In the genomic region with DNA sequence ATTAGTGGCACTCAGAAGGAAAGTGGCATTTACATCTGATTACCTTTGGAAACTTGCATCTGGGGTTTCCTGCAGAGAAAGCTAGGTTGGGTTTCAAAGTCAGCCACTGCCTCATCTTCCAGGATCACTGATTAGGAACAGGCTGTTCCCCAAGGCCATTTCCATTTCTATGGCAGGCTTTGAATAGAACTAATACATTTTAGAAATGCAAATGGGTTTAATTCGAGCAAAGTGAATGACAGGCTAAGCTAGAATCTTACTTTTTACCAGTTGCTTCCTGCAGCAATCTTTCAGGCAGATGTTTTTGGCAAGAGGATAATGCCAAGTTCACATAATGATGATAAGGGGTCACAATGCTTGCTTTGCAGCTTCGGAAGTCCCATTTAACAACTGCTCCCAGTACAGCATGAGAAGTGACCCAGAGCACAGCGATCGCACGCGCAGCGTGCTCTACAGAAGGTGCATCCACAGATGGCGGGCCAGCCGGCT, we compare ENCODE assay signal across 1 cellular context.
TF ChIP-seq lines count a peak whose summit lies in the region.

No MANE protein-coding gene starts in this region.

TF ChIP-seq in H1, 55 proteins besides CTCF, POLR2A, EP300 and RAD21:
- TF ChIP-seq E2F6 (IDR thresholded peaks at IDR 0.05) (peak; percentile 59), KDM4A (IDR thresholded peaks at IDR 0.05; ENCODE audit: low read depth, low read length, severe bottlenecking) (no peak), SAP30 (IDR thresholded peaks at IDR 0.05; ENCODE audit: insufficient read depth, insufficient replicate concordance, low read length) (no peak), TBP (IDR thresholded peaks at IDR 0.05; ENCODE audit: low read depth, low read length) (no peak), TAF1 (IDR thresholded peaks at IDR 0.05; ENCODE audit: low read depth, low read length) (no peak), EZH2 (IDR thresholded peaks at IDR 0.05; ENCODE audit: low read depth, low read length, severe bottlenecking) (no peak), SIN3A (conservative IDR thresholded peaks at IDR 0.05 in 1 of 2, IDR thresholded peaks at IDR 0.05 in 1 of 2; ENCODE audit: low read depth in 1 of 2, low read length in 2 of 2) (no peak), SP2 (IDR thresholded peaks at IDR 0.05; ENCODE audit: low read length) (no peak), TEAD4 (IDR thresholded peaks at IDR 0.05; ENCODE audit: low read depth, low read length) (no peak), CBX5 (IDR thresholded peaks at IDR 0.05; ENCODE audit: low read depth, low read length) (no peak), NRF1 (IDR thresholded peaks at IDR 0.05; ENCODE audit: low read depth, low read length) (no peak), JUN (IDR thresholded peaks at IDR 0.05; ENCODE audit: low read depth, low read length) (no peak), FOSL1 (IDR thresholded peaks at IDR 0.05; ENCODE audit: insufficient read depth, low read depth, low read length) (no peak), POU5F1 (IDR thresholded peaks at IDR 0.05; ENCODE audit: low read depth, low read length) (0 out of 2 replicates have a peak, but pooled peaks have one; percentile 29), NANOG (IDR thresholded peaks at IDR 0.05; ENCODE audit: insufficient read depth, low read depth, low read length, poor library complexity, severe bottlenecking) (peak; percentile 11), SRF (IDR thresholded peaks at IDR 0.05; ENCODE audit: low read depth, low read length) (no peak), HDAC2 (IDR thresholded peaks at IDR 0.05; ENCODE audit: borderline replicate concordance in 1 of 2, low read depth in 2 of 2, low read length in 2 of 2) (peak in 1 of 2 experiments; percentile 84; a peak in 1 of 4 replicates), POLR2AphosphoS5 (IDR thresholded peaks at IDR 0.05; ENCODE audit: low read depth, low read length) (no peak), ASH2L (IDR thresholded peaks at IDR 0.05; ENCODE audit: low read length) (peak; percentile 39), TAF7 (optimal IDR thresholded peaks at IDR 0.05; ENCODE audit: borderline replicate concordance, low read depth, low read length) (no peak), EGR1 (IDR thresholded peaks at IDR 0.05; ENCODE audit: borderline replicate concordance, low read depth, low read length) (no peak), SIRT6 (IDR thresholded peaks at IDR 0.05; ENCODE audit: low read length) (no peak), RBBP5 (IDR thresholded peaks at IDR 0.05; ENCODE audit: borderline replicate concordance, low read depth, low read length) (no peak)
- TF ChIP-seq, protein P1, sequence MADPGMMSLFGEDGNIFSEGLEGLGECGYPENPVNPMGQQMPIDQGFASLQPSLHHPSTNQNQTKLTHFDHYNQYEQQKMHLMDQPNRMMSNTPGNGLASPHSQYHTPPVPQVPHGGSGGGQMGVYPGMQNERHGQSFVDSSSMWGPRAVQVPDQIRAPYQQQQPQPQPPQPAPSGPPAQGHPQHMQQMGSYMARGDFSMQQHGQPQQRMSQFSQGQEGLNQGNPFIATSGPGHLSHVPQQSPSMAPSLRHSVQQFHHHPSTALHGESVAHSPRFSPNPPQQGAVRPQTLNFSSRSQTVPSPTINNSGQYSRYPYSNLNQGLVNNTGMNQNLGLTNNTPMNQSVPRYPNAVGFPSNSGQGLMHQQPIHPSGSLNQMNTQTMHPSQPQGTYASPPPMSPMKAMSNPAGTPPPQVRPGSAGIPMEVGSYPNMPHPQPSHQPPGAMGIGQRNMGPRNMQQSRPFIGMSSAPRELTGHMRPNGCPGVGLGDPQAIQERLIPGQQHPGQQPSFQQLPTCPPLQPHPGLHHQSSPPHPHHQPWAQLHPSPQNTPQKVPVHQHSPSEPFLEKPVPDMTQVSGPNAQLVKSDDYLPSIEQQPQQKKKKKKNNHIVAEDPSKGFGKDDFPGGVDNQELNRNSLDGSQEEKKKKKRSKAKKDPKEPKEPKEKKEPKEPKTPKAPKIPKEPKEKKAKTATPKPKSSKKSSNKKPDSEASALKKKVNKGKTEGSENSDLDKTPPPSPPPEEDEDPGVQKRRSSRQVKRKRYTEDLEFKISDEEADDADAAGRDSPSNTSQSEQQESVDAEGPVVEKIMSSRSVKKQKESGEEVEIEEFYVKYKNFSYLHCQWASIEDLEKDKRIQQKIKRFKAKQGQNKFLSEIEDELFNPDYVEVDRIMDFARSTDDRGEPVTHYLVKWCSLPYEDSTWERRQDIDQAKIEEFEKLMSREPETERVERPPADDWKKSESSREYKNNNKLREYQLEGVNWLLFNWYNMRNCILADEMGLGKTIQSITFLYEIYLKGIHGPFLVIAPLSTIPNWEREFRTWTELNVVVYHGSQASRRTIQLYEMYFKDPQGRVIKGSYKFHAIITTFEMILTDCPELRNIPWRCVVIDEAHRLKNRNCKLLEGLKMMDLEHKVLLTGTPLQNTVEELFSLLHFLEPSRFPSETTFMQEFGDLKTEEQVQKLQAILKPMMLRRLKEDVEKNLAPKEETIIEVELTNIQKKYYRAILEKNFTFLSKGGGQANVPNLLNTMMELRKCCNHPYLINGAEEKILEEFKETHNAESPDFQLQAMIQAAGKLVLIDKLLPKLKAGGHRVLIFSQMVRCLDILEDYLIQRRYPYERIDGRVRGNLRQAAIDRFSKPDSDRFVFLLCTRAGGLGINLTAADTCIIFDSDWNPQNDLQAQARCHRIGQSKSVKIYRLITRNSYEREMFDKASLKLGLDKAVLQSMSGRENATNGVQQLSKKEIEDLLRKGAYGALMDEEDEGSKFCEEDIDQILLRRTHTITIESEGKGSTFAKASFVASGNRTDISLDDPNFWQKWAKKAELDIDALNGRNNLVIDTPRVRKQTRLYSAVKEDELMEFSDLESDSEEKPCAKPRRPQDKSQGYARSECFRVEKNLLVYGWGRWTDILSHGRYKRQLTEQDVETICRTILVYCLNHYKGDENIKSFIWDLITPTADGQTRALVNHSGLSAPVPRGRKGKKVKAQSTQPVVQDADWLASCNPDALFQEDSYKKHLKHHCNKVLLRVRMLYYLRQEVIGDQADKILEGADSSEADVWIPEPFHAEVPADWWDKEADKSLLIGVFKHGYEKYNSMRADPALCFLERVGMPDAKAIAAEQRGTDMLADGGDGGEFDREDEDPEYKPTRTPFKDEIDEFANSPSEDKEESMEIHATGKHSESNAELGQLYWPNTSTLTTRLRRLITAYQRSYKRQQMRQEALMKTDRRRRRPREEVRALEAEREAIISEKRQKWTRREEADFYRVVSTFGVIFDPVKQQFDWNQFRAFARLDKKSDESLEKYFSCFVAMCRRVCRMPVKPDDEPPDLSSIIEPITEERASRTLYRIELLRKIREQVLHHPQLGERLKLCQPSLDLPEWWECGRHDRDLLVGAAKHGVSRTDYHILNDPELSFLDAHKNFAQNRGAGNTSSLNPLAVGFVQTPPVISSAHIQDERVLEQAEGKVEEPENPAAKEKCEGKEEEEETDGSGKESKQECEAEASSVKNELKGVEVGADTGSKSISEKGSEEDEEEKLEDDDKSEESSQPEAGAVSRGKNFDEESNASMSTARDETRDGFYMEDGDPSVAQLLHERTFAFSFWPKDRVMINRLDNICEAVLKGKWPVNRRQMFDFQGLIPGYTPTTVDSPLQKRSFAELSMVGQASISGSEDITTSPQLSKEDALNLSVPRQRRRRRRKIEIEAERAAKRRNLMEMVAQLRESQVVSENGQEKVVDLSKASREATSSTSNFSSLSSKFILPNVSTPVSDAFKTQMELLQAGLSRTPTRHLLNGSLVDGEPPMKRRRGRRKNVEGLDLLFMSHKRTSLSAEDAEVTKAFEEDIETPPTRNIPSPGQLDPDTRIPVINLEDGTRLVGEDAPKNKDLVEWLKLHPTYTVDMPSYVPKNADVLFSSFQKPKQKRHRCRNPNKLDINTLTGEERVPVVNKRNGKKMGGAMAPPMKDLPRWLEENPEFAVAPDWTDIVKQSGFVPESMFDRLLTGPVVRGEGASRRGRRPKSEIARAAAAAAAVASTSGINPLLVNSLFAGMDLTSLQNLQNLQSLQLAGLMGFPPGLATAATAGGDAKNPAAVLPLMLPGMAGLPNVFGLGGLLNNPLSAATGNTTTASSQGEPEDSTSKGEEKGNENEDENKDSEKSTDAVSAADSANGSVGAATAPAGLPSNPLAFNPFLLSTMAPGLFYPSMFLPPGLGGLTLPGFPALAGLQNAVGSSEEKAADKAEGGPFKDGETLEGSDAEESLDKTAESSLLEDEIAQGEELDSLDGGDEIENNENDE (IDR thresholded peaks at IDR 0.05; ENCODE audit: insufficient replicate concordance, low read length) = peak; percentile 48
- TF ChIP-seq, protein P2, sequence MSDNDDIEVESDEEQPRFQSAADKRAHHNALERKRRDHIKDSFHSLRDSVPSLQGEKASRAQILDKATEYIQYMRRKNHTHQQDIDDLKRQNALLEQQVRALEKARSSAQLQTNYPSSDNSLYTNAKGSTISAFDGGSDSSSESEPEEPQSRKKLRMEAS (IDR thresholded peaks at IDR 0.05) = peak; percentile 56
